8 cellular contexts compared by ENCODE assay signal in genomic region chr1:78045850-78046778, GRCh38. TPM values are rescaled to one million over a fixed set of nuclear protein-coding genes. Genes with fewer than 3 reads are reported as not detected.
DNase-seq lines count a peak whose midpoint lies in the region; ATAC-seq and TF ChIP-seq lines count a peak whose summit lies in the region.

Gene GIPC2 (plus strand): TSS chr1:78045966. CDS start chr1:78046095, 129 bp downstream.

- no peak for TF ChIP-seq CTCF in prostate gland (IDR thresholded peaks at IDR 0.05)

- peak within 1 kb of the TSS in 1 of 2 donors; percentile 27 for H3K27ac ChIP-seq in prostate gland

- no peak for TF ChIP-seq POLR2A in prostate gland (IDR thresholded peaks at IDR 0.05)

- H3K36me3 Mint-ChIP-seq in activated T-helper 2 cell treated with anti-CD3 and anti-CD28 coated beads, Interferon-gamma antibody, Interleukin-2, Interleukin-4, amounts not matched to agents 10 μg/mL and 5 μg/mL and 100 μg/mL, durations not matched to agents 14 hours and 24 hours and 36 hours (ENCODE audit: low read depth) = no peaks in the 10 kb centered on the region

- no peaks in the 10 kb centered on the region for H3K27me3 ChIP-seq in prostate gland (replicated peaks; ENCODE audit: insufficient read depth)

- H3K27ac Mint-ChIP-seq in activated T-helper 2 cell treated with anti-CD3 and anti-CD28 coated beads, Interferon-gamma antibody, Interleukin-2, Interleukin-4, amounts not matched to agents 10 μg/mL and 5 μg/mL and 100 μg/mL, durations not matched to agents 14 hours and 24 hours and 36 hours = no peak within 1 kb of the TSS

- peak within 1 kb of the TSS; percentile 74 for H3K4me3 Mint-ChIP-seq in activated T-helper 2 cell treated with anti-CD3 and anti-CD28 coated beads, Interferon-gamma antibody, Interleukin-2, Interleukin-4, amounts not matched to agents 10 μg/mL and 5 μg/mL and 100 μg/mL, durations not matched to agents 14 hours and 24 hours and 36 hours (ENCODE audit: low read depth)

- H3K4me1 ChIP-seq in prostate gland (replicated peaks) = no peaks in the 10 kb centered on the region

- H3K9me3 ChIP-seq in prostate gland = no peaks in the 10 kb centered on the region

- intact Hi-C loops in activated T-helper 2 cell treated with anti-CD3 and anti-CD28 coated beads, Interferon-gamma antibody, Interleukin-2, Interleukin-4, amounts not matched to agents 10 μg/mL and 5 μg/mL and 100 μg/mL, durations not matched to agents 14 hours and 24 hours and 36 hours (cut with micrococcal nuclease) = no loop called here
- intact Hi-C loops in left cardiac atrium (cut with DNase I) (loop anchor here in 1 of 2 donors (5.0 kb wide), 2 partner anchors 56 to 69 kb away; partner anchors contain the start of gene FUBP1), prostate gland (cut with DNase I) (loop anchor here (5.0 kb wide), 1 partner anchor 69 kb away; the partner anchor contains the start of gene FUBP1)

- H3K36me3 ChIP-seq in prostate gland = no peaks in the 10 kb centered on the region

- no peaks in the 10 kb centered on the region for H3K9me3 Mint-ChIP-seq in activated T-helper 2 cell treated with anti-CD3 and anti-CD28 coated beads, Interferon-gamma antibody, Interleukin-2, Interleukin-4, amounts not matched to agents 10 μg/mL and 5 μg/mL and 100 μg/mL, durations not matched to agents 14 hours and 24 hours and 36 hours

- H3K4me1 Mint-ChIP-seq in activated T-helper 2 cell treated with anti-CD3 and anti-CD28 coated beads, Interferon-gamma antibody, Interleukin-2, Interleukin-4, amounts not matched to agents 10 μg/mL and 5 μg/mL and 100 μg/mL, durations not matched to agents 14 hours and 24 hours and 36 hours (ENCODE audit: low read depth) = peaks cover 21% of the 10 kb centered on the region

- H3K27me3 Mint-ChIP-seq in activated T-helper 2 cell treated with anti-CD3 and anti-CD28 coated beads, Interferon-gamma antibody, Interleukin-2, Interleukin-4, amounts not matched to agents 10 μg/mL and 5 μg/mL and 100 μg/mL, durations not matched to agents 14 hours and 24 hours and 36 hours (ENCODE audit: low read depth) = peaks cover 38% of the 10 kb centered on the region

- ATAC-seq in HG03342 (IDR thresholded peaks at IDR 0.05; ENCODE audit: unreplicated experiment) = peak; percentile 55
- ATAC-seq in left cardiac atrium = peak; percentile 67 to 82
- no peak for ATAC-seq in HG03097 (IDR thresholded peaks at IDR 0.05; ENCODE audit: low FRiP score, unreplicated experiment)
- ATAC-seq in HG02938 (IDR thresholded peaks at IDR 0.05; ENCODE audit: unreplicated experiment) = no peak

- peak within 1 kb of the TSS; percentile 36 to 41 for H3K4me3 ChIP-seq in prostate gland

- 4% methylated on average over 82 of the region's 91 CpGs for WGBS in prostate gland

- DNase-seq in COLO668 (lab: John Stamatoyannopoulos, UW; ENCODE audit: unreplicated experiment) (peak; percentile 92), left cardiac atrium (peak; percentile 46), prostate gland (ENCODE audit: low spot score) (no peak), SKM-1 treated with dmso at 0.1 percent for 144 hours (lab: John Stamatoyannopoulos, UW; ENCODE audit: unreplicated experiment) (no peak)
- no peak for DNase-seq in activated T-helper 2 cell treated with anti-CD3 and anti-CD28 coated beads, Interferon-gamma antibody, Interleukin-2, Interleukin-4, amounts not matched to agents 10 μg/mL and 5 μg/mL and 100 μg/mL, durations not matched to agents 14 hours and 24 hours and 36 hours (ENCODE audit: low spot score)

RNA-seq across cellular contexts. Expression of gene GIPC2, which starts in this region (rescaled TPM):
- 0.07 and 0.09 TPM in 2 replicates for total RNA-seq in activated T-helper 2 cell treated with anti-CD3 and anti-CD28 coated beads, Interferon-gamma antibody, Interleukin-2, Interleukin-4, amounts not matched to agents 10 μg/mL and 5 μg/mL and 100 μg/mL, durations not matched to agents 14 hours and 24 hours and 36 hours
- total RNA-seq in left cardiac atrium = 1 to 10 TPM; 1.9 to 3.1 TPM
- 1 to 10 TPM; 2.0 to 2.2 TPM for total RNA-seq in prostate gland

Comparison
In these comparisons a context has a peak if more than half of its experiments do, and no peak if none do; other contexts are left out.
1. DNase-seq: peak in COLO668 (single experiment) and left cardiac atrium (single experiment); none in activated T-helper 2 cell treated with anti-CD3 and anti-CD28 coated beads, Interferon-gamma antibody, Interleukin-2, Interleukin-4, amounts not matched to agents 10 μg/mL and 5 μg/mL and 100 μg/mL, durations not matched to agents 14 hours and 24 hours and 36 hours (single experiment), prostate gland (single experiment) and SKM-1 treated with dmso at 0.1 percent for 144 hours (single experiment).
2. ATAC-seq: peak in HG03342 (single experiment) and left cardiac atrium (2 of 2); none in HG03097 (single experiment) and HG02938 (single experiment).